Comparison of ENCODE assay signal across 29 cellular contexts in the genomic region with DNA sequence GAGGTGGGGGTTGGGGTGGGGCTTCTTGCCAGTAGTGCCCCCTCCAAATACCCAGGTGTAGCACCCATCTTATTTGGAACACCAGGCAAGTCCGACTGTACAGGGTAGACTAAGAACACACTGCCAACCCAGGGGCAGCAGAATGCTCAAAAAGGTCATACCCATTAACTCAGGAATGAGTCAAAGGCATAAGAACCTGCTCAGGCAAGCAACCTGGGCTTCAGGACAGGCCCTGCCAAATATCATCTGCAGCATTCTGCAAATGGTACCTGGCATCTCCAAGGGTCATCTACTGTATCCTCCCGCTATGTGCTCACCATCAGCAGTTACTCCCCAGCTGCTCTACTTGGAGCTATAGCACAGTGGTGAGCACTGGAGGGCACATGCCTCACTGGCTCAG. TPM values are rescaled to one million over a fixed set of nuclear protein-coding genes. Genes with fewer than 3 reads are reported as not detected.
"Had no signal": no experiment of that assay in that cellular context is flagged by ENCODE, and none has a peak within 500 bp of the region (broad histone marks: within the 10 kb centered on the region; RNA-seq: fewer than 3 reads in every experiment).

No MANE protein-coding gene starts in this region.

- H2AFZ ChIP-seq: neural progenitor cell, parathyroid adenoma had no signal

- H3K4me2 ChIP-seq: neural progenitor cell had no signal

- DNase-seq: colonic mucosa; effector CD8-positive, alpha-beta T cell; endodermal cell; esophagus squamous epithelium; head of caudate nucleus; kidney; mesendoderm; midbrain; naive thymus-derived CD4-positive, alpha-beta T cell; right lobe of liver; small intestine; stimulated activated CD4-positive, alpha-beta T cell treated with anti-CD3 and anti-CD28 coated beads, Interleukin-15, amount 100 ng/mL, for 24 hours; stimulated activated CD4-positive, alpha-beta T cell treated with anti-CD3 and anti-CD28 coated beads, Interleukin-2, amount 100 ng/mL, for 48 hours; stimulated activated naive CD4-positive, alpha-beta T cell; stimulated activated naive CD8-positive, alpha-beta T cell treated with anti-CD3 and anti-CD28 coated beads, Interleukin-15, amount 100 ng/mL, for 72 hours; transverse colon had no signal

- H3K9me3 ChIP-seq: colonic mucosa, esophagus squamous epithelium, right lobe of liver, suprapubic skin, transverse colon, vagina had no signal

- H3K27me3 ChIP-seq: colonic mucosa, esophagus squamous epithelium, neural progenitor cell, right lobe of liver, suprapubic skin, transverse colon, vagina had no signal

- ATAC-seq: left lobe of liver; naive thymus-derived CD4-positive, alpha-beta T cell; stimulated activated naive CD8-positive, alpha-beta T cell treated with anti-CD3 and anti-CD28 coated beads, Interleukin-15, amount 100 ng/mL, for 72 hours had no signal

- H3K4me1 ChIP-seq: colonic mucosa, parathyroid adenoma had no signal

- H3K9me3 Mint-ChIP-seq: dendritic cell treated with granulocyte-macrophage colony-stimulating factor and Interleukin-4, amounts not matched to agents 40 ng/mL and 50 ng/mL, for 4 days; endodermal cell; naive thymus-derived CD4-positive, alpha-beta T cell; nephron; neural progenitor cell; stimulated activated naive CD8-positive, alpha-beta T cell treated with anti-CD3 and anti-CD28 coated beads, Interleukin-15, amount 100 ng/mL, for 72 hours had no signal

- FAIRE-seq: frontal cortex, kidney, small intestine had no signal

- H3K79me2 ChIP-seq: parathyroid adenoma had no signal

- H3K9ac ChIP-seq: neural progenitor cell, parathyroid adenoma had no signal

- H3K27ac Mint-ChIP-seq: dendritic cell treated with granulocyte-macrophage colony-stimulating factor and Interleukin-4, amounts not matched to agents 40 ng/mL and 50 ng/mL, for 4 days; endodermal cell; nephron; neural progenitor cell; progenitor cell of endocrine pancreas had no signal

- H3K4me3 Mint-ChIP-seq: dendritic cell treated with granulocyte-macrophage colony-stimulating factor and Interleukin-4, amounts not matched to agents 40 ng/mL and 50 ng/mL, for 4 days; endodermal cell; naive thymus-derived CD4-positive, alpha-beta T cell; nephron; neural progenitor cell; stimulated activated naive CD8-positive, alpha-beta T cell treated with anti-CD3 and anti-CD28 coated beads, Interleukin-15, amount 100 ng/mL, for 72 hours had no signal

- H3K27ac ChIP-seq: colonic mucosa, esophagus squamous epithelium, neural progenitor cell, parathyroid adenoma, right lobe of liver, suprapubic skin, transverse colon, vagina had no signal

- H3K4me1 Mint-ChIP-seq: endodermal cell; naive thymus-derived CD4-positive, alpha-beta T cell; stimulated activated naive CD8-positive, alpha-beta T cell treated with anti-CD3 and anti-CD28 coated beads, Interleukin-15, amount 100 ng/mL, for 72 hours had no signal

- H3K4me3 ChIP-seq: colonic mucosa, esophagus squamous epithelium, lung, neural progenitor cell, right lobe of liver, suprapubic skin, transverse colon, vagina had no signal

- H3K27me3 Mint-ChIP-seq: dendritic cell treated with granulocyte-macrophage colony-stimulating factor and Interleukin-4, amounts not matched to agents 40 ng/mL and 50 ng/mL, for 4 days; naive thymus-derived CD4-positive, alpha-beta T cell; progenitor cell of endocrine pancreas; stimulated activated naive CD8-positive, alpha-beta T cell treated with anti-CD3 and anti-CD28 coated beads, Interleukin-15, amount 100 ng/mL, for 72 hours had no signal

RNA-seq across cellular contexts. Expression of a gene that starts 34.2 kb away (rescaled TPM):
- total RNA-seq: colonic mucosa, epithelial cell of proximal tubule, glomerular endothelial cell, left lobe of liver, liver, progenitor cell of endocrine pancreas, suprapubic skin, vagina had no signal
- polyA plus RNA-seq: liver; naive thymus-derived CD4-positive, alpha-beta T cell had no signal
